Comparison of ENCODE assay signal across 8 cellular contexts in the genomic region with DNA sequence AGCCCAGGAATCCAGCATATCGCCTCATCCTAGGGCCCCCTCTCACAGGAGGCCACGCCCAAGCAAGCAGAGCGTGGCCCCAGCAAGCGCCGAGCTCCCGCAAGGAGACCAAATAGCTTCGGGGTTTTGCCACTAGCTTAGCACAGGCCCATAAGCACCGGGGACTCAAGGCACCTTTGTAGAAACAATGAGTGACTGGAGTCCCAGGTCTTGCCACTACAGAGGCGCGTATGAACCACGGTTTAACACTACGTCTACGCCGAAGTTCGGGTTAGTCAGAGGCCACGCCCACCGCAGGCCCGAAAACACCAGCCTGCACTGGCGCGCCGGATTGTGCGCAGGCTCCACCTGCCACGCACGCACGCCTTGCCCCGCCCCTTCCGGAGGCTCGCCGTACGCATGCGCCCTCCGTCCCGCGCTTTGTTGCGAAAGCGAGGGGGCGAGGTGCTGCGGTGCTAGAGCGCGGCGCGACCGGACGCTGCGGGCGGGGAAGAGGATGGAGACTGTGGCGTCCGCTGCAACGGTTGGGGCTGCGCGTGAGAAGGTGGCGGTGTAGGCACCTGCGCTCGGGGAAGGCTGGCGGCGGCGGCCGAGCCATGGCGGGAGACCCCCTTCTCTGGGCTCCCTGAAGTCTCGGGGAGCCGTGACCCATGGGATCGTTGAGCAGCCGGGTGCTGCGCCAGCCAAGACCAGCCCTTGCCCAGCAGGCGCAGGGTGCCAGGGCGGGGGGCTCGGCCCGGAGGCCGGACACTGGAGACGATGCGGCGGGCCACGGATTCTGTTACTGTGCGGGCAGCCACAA. TPM values are rescaled to one million over a fixed set of nuclear protein-coding genes. Genes with fewer than 3 reads are reported as not detected.
A peak's percentile ranks its signal among the peaks of the same experiment; 100 is the strongest.
DNase-seq lines count a peak whose midpoint lies in the region; ATAC-seq and TF ChIP-seq lines count a peak whose summit lies in the region.

A gene with protein sequence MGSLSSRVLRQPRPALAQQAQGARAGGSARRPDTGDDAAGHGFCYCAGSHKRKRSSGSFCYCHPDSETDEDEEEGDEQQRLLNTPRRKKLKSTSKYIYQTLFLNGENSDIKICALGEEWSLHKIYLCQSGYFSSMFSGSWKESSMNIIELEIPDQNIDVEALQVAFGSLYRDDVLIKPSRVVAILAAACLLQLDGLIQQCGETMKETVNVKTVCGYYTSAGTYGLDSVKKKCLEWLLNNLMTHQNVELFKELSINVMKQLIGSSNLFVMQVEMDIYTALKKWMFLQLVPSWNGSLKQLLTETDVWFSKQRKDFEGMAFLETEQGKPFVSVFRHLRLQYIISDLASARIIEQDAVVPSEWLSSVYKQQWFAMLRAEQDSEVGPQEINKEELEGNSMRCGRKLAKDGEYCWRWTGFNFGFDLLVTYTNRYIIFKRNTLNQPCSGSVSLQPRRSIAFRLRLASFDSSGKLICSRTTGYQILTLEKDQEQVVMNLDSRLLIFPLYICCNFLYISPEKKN (plus strand): TSS at position 418 of the 802 bp plus-strand sequence. CDS start 233 bp downstream, at position 651.

- H3K4me1 ChIP-seq in thoracic aorta (ENCODE audit: control insufficient read depth in 1 of 2, low read depth in 2 of 2): peaks cover 19 to 26% of the 10 kb centered on the region in 2 donors

- peaks cover 56% of the 10 kb centered on the region for H3K4me1 Mint-ChIP-seq in activated naive CD8-positive, alpha-beta T cell (ENCODE audit: low read depth)
- peaks cover 23% of the 10 kb centered on the region for H3K4me1 Mint-ChIP-seq in osteocyte (ENCODE audit: unreplicated experiment)

- TF ChIP-seq CTCF in GM12864 (IDR thresholded peaks at IDR 0.05; ENCODE audit: low read depth, low read length, missing control alignments) (no peak), osteocyte (IDR thresholded peaks at IDR 0.05) (no peak), thoracic aorta (IDR thresholded peaks at IDR 0.05) (no peak)

- peak within 1 kb of the TSS; percentile 90 for H3K4me3 Mint-ChIP-seq in activated naive CD8-positive, alpha-beta T cell
- H3K4me3 Mint-ChIP-seq in osteocyte (ENCODE audit: unreplicated experiment): peak within 1 kb of the TSS; percentile 93

- H3K9me3 Mint-ChIP-seq in activated naive CD8-positive, alpha-beta T cell (ENCODE audit: low read depth): no peaks in the 10 kb centered on the region
- no peaks in the 10 kb centered on the region for H3K9me3 Mint-ChIP-seq in osteocyte (ENCODE audit: unreplicated experiment)

- H3K27ac ChIP-seq in thoracic aorta: peak within 1 kb of the TSS; percentile 86 to 98

- H3K36me3 ChIP-seq in thoracic aorta: no peaks in the 10 kb centered on the region

- DNase-seq in GM12864 (ENCODE audit: low read depth): peak; percentile 86
- DNase-seq in NCI-H1105 treated with DMSO at 0.1 percent for 48 hours (lab: John Stamatoyannopoulos, UW): peak; percentile 93
- DNase-seq in SKM-1 treated with dmso at 0.1 percent for 144 hours (lab: John Stamatoyannopoulos, UW; ENCODE audit: unreplicated experiment): peak; percentile 94
- DNase-seq in head of caudate nucleus: peak; percentile 92 to 98 (median 96)
- DNase-seq in osteocyte (ENCODE audit: extremely low spot score, unreplicated experiment): peak; percentile 99
- peak; percentile 90 for DNase-seq in thoracic aorta (ENCODE audit: low spot score)

- no peaks in the 10 kb centered on the region for H3K9me3 ChIP-seq in thoracic aorta

- H3K27me3 Mint-ChIP-seq in activated naive CD8-positive, alpha-beta T cell: no peaks in the 10 kb centered on the region
- no peaks in the 10 kb centered on the region for H3K27me3 Mint-ChIP-seq in osteocyte (ENCODE audit: unreplicated experiment)

- intact Hi-C loops in head of caudate nucleus (cut with DNase I): no loop called here

- no peaks in the 10 kb centered on the region for H3K27me3 ChIP-seq in thoracic aorta (replicated peaks; ENCODE audit: insufficient read depth)

- H3K27ac Mint-ChIP-seq in activated naive CD8-positive, alpha-beta T cell: peak within 1 kb of the TSS; percentile 95
- peak within 1 kb of the TSS; percentile 98 for H3K27ac Mint-ChIP-seq in osteocyte (ENCODE audit: unreplicated experiment)

- ATAC-seq in HG02678 (IDR thresholded peaks at IDR 0.05; ENCODE audit: unreplicated experiment): peak; percentile 94
- ATAC-seq in thoracic aorta (ENCODE audit: insufficient number of reproducible peaks, low FRiP score, low read depth): peak; percentile 94

- H3K36me3 Mint-ChIP-seq in activated naive CD8-positive, alpha-beta T cell: no peaks in the 10 kb centered on the region
- H3K36me3 Mint-ChIP-seq in osteocyte (ENCODE audit: unreplicated experiment): no peaks in the 10 kb centered on the region

- H3K4me3 ChIP-seq in GM12864 (ENCODE audit: low read depth, low read length): peak within 1 kb of the TSS; percentile 68
- H3K4me3 ChIP-seq in thoracic aorta: peak within 1 kb of the TSS; percentile 78

RNA-seq across cellular contexts. Expression of the gene that starts here (rescaled TPM):
- 14.1 and 16.1 TPM in 2 replicates for total RNA-seq in osteocyte
- total RNA-seq in thoracic aorta: 10 to 100 TPM; 13.5 to 24.1 TPM

Comparison
In these comparisons a context has a peak if more than half of its experiments do, and no peak if none do; other contexts are left out.
1. Peak in every context shown above with its lines: DNase-seq, ATAC-seq, H3K4me3 ChIP-seq and H3K27ac ChIP-seq.